In genomic region chr13:35930665-35931631, GRCh38 we compare ENCODE assay signal across 14 cellular contexts.
DNase-seq lines count a peak whose midpoint lies in the region; ATAC-seq and TF ChIP-seq lines count a peak whose summit lies in the region.
"Had no signal": no experiment of that assay in that cellular context is flagged by ENCODE, and none has a peak within 500 bp of the region (broad histone marks: within the 10 kb centered on the region; RNA-seq: fewer than 3 reads in every experiment).

No MANE protein-coding gene starts in this region.

- H3K36me3 Mint-ChIP-seq in activated CD4-positive, alpha-beta T cell treated with anti-CD3 and anti-CD28 coated beads for 36 hours (ENCODE audit: low read depth), result no peaks in the 10 kb centered on the region
- H3K36me3 Mint-ChIP-seq: stimulated activated naive B cell treated with anti-CD40 and anti-IgM and Interleukin-4, amounts not matched to agents 10 μg/mL and 1 μg/mL and 100 μg/mL, for 72 hours had no signal

- no peak overlapping the region for H3K4me3 ChIP-seq in mammary epithelial cell (replicated peaks in 1 of 3; ENCODE audit: insufficient read depth in 1 of 3, low read depth in 2 of 3, low read length in 3 of 3)
- H3K4me3 ChIP-seq: neural progenitor cell had no signal

- no peaks in the 10 kb centered on the region for H3K9me3 ChIP-seq in mammary epithelial cell (replicated peaks; ENCODE audit: insufficient read depth, low read length)

- no peak overlapping the region for H3K4me3 Mint-ChIP-seq in activated CD4-positive, alpha-beta T cell treated with anti-CD3 and anti-CD28 coated beads for 36 hours
- H3K4me3 Mint-ChIP-seq: activated T-cell treated with anti-CD3 and anti-CD28 coated beads, Interleukin-2, amount 50 U/mL, for 4 hours; brain; IgD-negative memory B cell; neural progenitor cell; stimulated activated naive B cell treated with anti-CD40 and anti-IgM and Interleukin-4, amounts not matched to agents 10 μg/mL and 1 μg/mL and 100 μg/mL, for 72 hours had no signal

- CTCF ChIA-PET in mammary epithelial cell (lab: Charles Lee; ENCODE audit: low non-redundant PET), result no interaction called here
- CTCF ChIA-PET in activated CD4-positive, alpha-beta T cell treated with anti-CD3 and anti-CD28 coated beads for 36 hours (lab: Charles Lee), result no interaction called here

- H3K27ac Mint-ChIP-seq in activated CD4-positive, alpha-beta T cell treated with anti-CD3 and anti-CD28 coated beads for 36 hours, result no peak overlapping the region
- H3K27ac Mint-ChIP-seq: neural progenitor cell; stimulated activated naive B cell treated with anti-CD40 and anti-IgM and Interleukin-4, amounts not matched to agents 10 μg/mL and 1 μg/mL and 100 μg/mL, for 72 hours had no signal

- no peaks in the 10 kb centered on the region for H3K27me3 ChIP-seq in mammary epithelial cell (ENCODE audit: insufficient read depth, low read length)
- H3K27me3 ChIP-seq: neural progenitor cell had no signal

- DNase-seq in GM13976 (ENCODE audit: low spot score) (peak; percentile 20), mammary epithelial cell (peak; percentile 8), NCI-H524 treated with DMSO at 0.1 percent for 48 hours (lab: John Stamatoyannopoulos, UW) (no peak), cerebellar cortex (ENCODE audit: low spot score) (no peak), AML-193 (lab: John Stamatoyannopoulos, UW) (no peak)
- no peak for DNase-seq in activated CD4-positive, alpha-beta T cell treated with anti-CD3 and anti-CD28 coated beads for 36 hours
- DNase-seq: activated T-cell treated with anti-CD3 and anti-CD28 coated beads, Interleukin-2, amount 50 U/mL, for 4 hours; NCI-H2107; stimulated activated naive B cell treated with anti-CD40 and anti-IgM and Interleukin-4, amounts not matched to agents 10 μg/mL and 1 μg/mL and 100 μg/mL, for 72 hours had no signal

- H3K4me1 Mint-ChIP-seq in activated CD4-positive, alpha-beta T cell treated with anti-CD3 and anti-CD28 coated beads for 36 hours, result no peaks in the 10 kb centered on the region
- H3K4me1 Mint-ChIP-seq: IgD-negative memory B cell; stimulated activated naive B cell treated with anti-CD40 and anti-IgM and Interleukin-4, amounts not matched to agents 10 μg/mL and 1 μg/mL and 100 μg/mL, for 72 hours had no signal

- 29% methylated on average over 3 of the region's 4 CpGs for WGBS in mammary epithelial cell (ENCODE audit: low coverage, missing lambda C conversion rate)

- H2AFZ ChIP-seq in mammary epithelial cell (ENCODE audit: low read depth, low read length), result no peak overlapping the region
- H2AFZ ChIP-seq: neural progenitor cell had no signal

- H3K79me2 ChIP-seq in mammary epithelial cell (ENCODE audit: insufficient read depth, low read length), result no peaks in the 10 kb centered on the region

- ATAC-seq in GM19452 (IDR thresholded peaks at IDR 0.05; ENCODE audit: unreplicated experiment), result peak; percentile 87
- ATAC-seq in HG03095 (IDR thresholded peaks at IDR 0.05; ENCODE audit: unreplicated experiment), result peak; percentile 86
- no peak for ATAC-seq in activated CD4-positive, alpha-beta T cell treated with anti-CD3 and anti-CD28 coated beads for 36 hours
- ATAC-seq: activated T-cell treated with anti-CD3 and anti-CD28 coated beads, Interleukin-2, amount 50 U/mL, for 4 hours; stimulated activated naive B cell treated with anti-CD40 and anti-IgM and Interleukin-4, amounts not matched to agents 10 μg/mL and 1 μg/mL and 100 μg/mL, for 72 hours had no signal

- H3K4me1 ChIP-seq in mammary epithelial cell (ENCODE audit: insufficient read depth, low read length), result no peaks in the 10 kb centered on the region

- H3K27ac ChIP-seq in mammary epithelial cell (ENCODE audit: insufficient read depth, low read depth, low read length), result no peak overlapping the region
- H3K27ac ChIP-seq: neural progenitor cell had no signal

- dilution Hi-C loops in mammary epithelial cell (cut with HindIII; ENCODE audit: low sequenced_read_pairs), result no loop called here

- POLR2A ChIA-PET in activated CD4-positive, alpha-beta T cell treated with anti-CD3 and anti-CD28 coated beads for 36 hours (lab: Charles Lee), result no interaction called here

- TF ChIP-seq CTCF in GM13976 (IDR thresholded peaks at IDR 0.05; ENCODE audit: borderline replicate concordance, control extremely low read depth, extremely low read depth, insufficient read depth, missing control alignments), result no peak
- TF ChIP-seq CTCF in mammary epithelial cell (conservative IDR thresholded peaks at IDR 0.05 in 1 of 2, IDR thresholded peaks at IDR 0.05 in 1 of 2; ENCODE audit: extremely low read depth in 1 of 2, insufficient read depth in 1 of 2, low read depth in 1 of 2, low read length in 2 of 2), result no peak

- H4K20me1 ChIP-seq in mammary epithelial cell (ENCODE audit: insufficient read depth, low read length), result no peaks in the 10 kb centered on the region

- intact Hi-C loops in mammary epithelial cell (cut with micrococcal nuclease), result no loop called here
- intact Hi-C loops in activated CD4-positive, alpha-beta T cell treated with anti-CD3 and anti-CD28 coated beads for 36 hours (cut with DNase I, micrococcal nuclease), result no loop called here

- H3K36me3 ChIP-seq in mammary epithelial cell (ENCODE audit: insufficient read depth, low read length), result no peaks in the 10 kb centered on the region
- H3K36me3 ChIP-seq: neural progenitor cell had no signal

- H3K9ac ChIP-seq in mammary epithelial cell (ENCODE audit: insufficient read depth, low read length), result no peak overlapping the region
- H3K9ac ChIP-seq: neural progenitor cell had no signal

- H3K9me3 Mint-ChIP-seq in activated CD4-positive, alpha-beta T cell treated with anti-CD3 and anti-CD28 coated beads for 36 hours (ENCODE audit: low read depth), result peaks cover 5% of the 10 kb centered on the region

- H3K4me2 ChIP-seq in mammary epithelial cell (ENCODE audit: insufficient read depth, low read depth, low read length), result no peak overlapping the region
- H3K4me2 ChIP-seq: neural progenitor cell had no signal

- in situ Hi-C loops in GM13976 (cut with MboI; ENCODE audit: low sequenced_read_pairs, unreplicated experiment), result no loop called here
- in situ Hi-C loops in mammary epithelial cell (cut with MboI; ENCODE audit: low sequenced_read_pairs in 2 of 2), result loop anchor here in 1 of 2 donors (25.0 kb wide), 1 partner anchor 719 kb away; no protein-coding TSS in a partner anchor

- BruUV-seq in mammary epithelial cell (replicated peaks; lab: Mats Ljungman, UMichigan), result no TSS peak

- H3K27me3 Mint-ChIP-seq in activated CD4-positive, alpha-beta T cell treated with anti-CD3 and anti-CD28 coated beads for 36 hours, result no peaks in the 10 kb centered on the region
- H3K27me3 Mint-ChIP-seq: brain; stimulated activated naive B cell treated with anti-CD40 and anti-IgM and Interleukin-4, amounts not matched to agents 10 μg/mL and 1 μg/mL and 100 μg/mL, for 72 hours had no signal

Comparison
In these comparisons a context has a peak if more than half of its experiments do, and no peak if none do; other contexts are left out.
1. DNase-seq: peak in GM13976 (single experiment) and mammary epithelial cell (single experiment); none in NCI-H524 treated with DMSO at 0.1 percent for 48 hours (single experiment), activated CD4-positive, alpha-beta T cell treated with anti-CD3 and anti-CD28 coated beads for 36 hours (single experiment), cerebellar cortex (single experiment) and AML-193 (0 of 2).